Comparison of ENCODE assay signal across 8 cellular contexts in genomic region chr12:8996682-8997405, GRCh38.
DNase-seq lines count a peak whose midpoint lies in the region; ATAC-seq lines count a peak whose summit lies in the region.

No MANE protein-coding gene starts in this region.

- no peak overlapping the region for H3K4me3 ChIP-seq in skeletal muscle cell (ENCODE audit: low read depth, low read length)

- DNase-seq in EL (peak; percentile 14), skeletal muscle cell (ENCODE audit: low read depth) (peak; percentile 2), NCI-H2227 treated with DMSO at 0.1 percent for 48 hours (lab: John Stamatoyannopoulos, UW) (no peak), NCI-H69 (lab: John Stamatoyannopoulos, UW) (no peak), NCI-H2029 treated with DMSO at 0.1 percent for 48 hours (lab: John Stamatoyannopoulos, UW) (no peak)
- DNase-seq in activated naive CD4-positive, alpha-beta T cell treated with anti-CD3 and anti-CD28 coated beads, Interleukin-2, amount 10 ng/mL, durations not matched to agents 7 days and 5 days: peak; percentile 21

- H3K4me1 Mint-ChIP-seq in activated naive CD4-positive, alpha-beta T cell treated with anti-CD3 and anti-CD28 coated beads, Interleukin-2, amount 10 ng/mL, durations not matched to agents 7 days and 5 days: peaks cover 48% of the 10 kb centered on the region

- CTCF ChIA-PET in activated naive CD4-positive, alpha-beta T cell treated with anti-CD3 and anti-CD28 coated beads, Interleukin-2, amount 10 ng/mL, durations not matched to agents 7 days and 5 days (lab: Charles Lee): interaction anchor here (0.6 to 1.1 kb wide), 2 partner anchors 53 to 143 kb away, joined by 3 to 4 read pairs; no protein-coding TSS in a partner anchor

- peak; percentile 97 for ATAC-seq in GM19395 (IDR thresholded peaks at IDR 0.05; ENCODE audit: unreplicated experiment)
- ATAC-seq in HG03196 (IDR thresholded peaks at IDR 0.05; ENCODE audit: unreplicated experiment): peak; percentile 91

- H3K4me3 Mint-ChIP-seq in activated naive CD4-positive, alpha-beta T cell treated with anti-CD3 and anti-CD28 coated beads, Interleukin-2, amount 10 ng/mL, durations not matched to agents 7 days and 5 days: no peak overlapping the region

- H3K36me3 Mint-ChIP-seq in activated naive CD4-positive, alpha-beta T cell treated with anti-CD3 and anti-CD28 coated beads, Interleukin-2, amount 10 ng/mL, durations not matched to agents 7 days and 5 days: peaks cover 20% of the 10 kb centered on the region

- H3K9me3 Mint-ChIP-seq in activated naive CD4-positive, alpha-beta T cell treated with anti-CD3 and anti-CD28 coated beads, Interleukin-2, amount 10 ng/mL, durations not matched to agents 7 days and 5 days: no peaks in the 10 kb centered on the region

- H3K27me3 Mint-ChIP-seq in activated naive CD4-positive, alpha-beta T cell treated with anti-CD3 and anti-CD28 coated beads, Interleukin-2, amount 10 ng/mL, durations not matched to agents 7 days and 5 days: peaks cover 3% of the 10 kb centered on the region

- peak overlapping the region; percentile 16 for H3K27ac Mint-ChIP-seq in activated naive CD4-positive, alpha-beta T cell treated with anti-CD3 and anti-CD28 coated beads, Interleukin-2, amount 10 ng/mL, durations not matched to agents 7 days and 5 days

Comparison
In these comparisons a context has a peak if more than half of its experiments do, and no peak if none do; other contexts are left out.
1. DNase-seq: peak in EL (single experiment), activated naive CD4-positive, alpha-beta T cell treated with anti-CD3 and anti-CD28 coated beads, Interleukin-2, amount 10 ng/mL, durations not matched to agents 7 days and 5 days (single experiment) and skeletal muscle cell (single experiment); none in NCI-H2227 treated with DMSO at 0.1 percent for 48 hours (single experiment), NCI-H69 (single experiment) and NCI-H2029 treated with DMSO at 0.1 percent for 48 hours (single experiment).